18 cellular contexts compared by ENCODE assay signal in the genomic region with DNA sequence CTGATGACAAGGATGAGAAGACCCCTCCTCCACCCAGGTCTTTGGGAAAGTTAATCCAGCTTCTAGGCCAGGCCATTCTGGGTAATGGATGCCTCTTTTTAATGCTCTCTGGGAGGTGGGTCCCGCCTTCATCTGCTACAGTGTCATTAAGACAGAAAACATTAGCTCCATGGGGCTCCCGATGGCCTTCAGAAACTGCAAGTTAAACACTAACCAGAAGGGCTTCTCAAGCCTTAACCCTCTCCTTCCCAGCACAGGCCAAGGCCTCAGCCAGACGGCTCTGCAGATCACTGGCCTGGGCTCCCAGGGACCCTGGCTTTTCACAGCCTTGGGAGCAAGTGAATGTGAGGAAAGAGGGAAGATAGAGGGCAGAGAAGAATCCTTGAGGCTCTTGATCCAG.
DNase-seq lines count a peak whose midpoint lies in the region; FAIRE-seq and TF ChIP-seq lines count a peak whose summit lies in the region.
"Had no signal": no experiment of that assay in that cellular context is flagged by ENCODE, and none has a peak within 500 bp of the region (broad histone marks: within the 10 kb centered on the region; RNA-seq: fewer than 3 reads in every experiment).

No MANE protein-coding gene starts in this region.

- WGBS in H1 (ENCODE audit: extremely low coverage in 1 of 2, insufficient coverage in 1 of 2, insufficient read length in 1 of 2, insufficient replicate concordance in 2 of 2, low coverage in 1 of 2, low lambda C conversion rate in 2 of 2, missing lambda C conversion rate in 1 of 2), 2 experiments, result 57% methylated on average over 3 of the region's 3 CpGs; no CpG with 5 or more reads in 1 of the 2 experiments
- WGBS in mesendoderm (ENCODE audit: extremely low coverage, insufficient coverage, low lambda C conversion rate), result no CpG with 5 or more reads among the region's 3 CpGs

- in situ Hi-C loops in Caki2 (cut with HindIII; ENCODE audit: low pct_unique_long_range_greater_than_20kb, low sequenced_read_pairs), result no loop called here

- no peak overlapping the region for H4K91ac ChIP-seq in H1 (replicated peaks; ENCODE audit: insufficient read length, low read length)

- H2AK5ac ChIP-seq in H1 (ENCODE audit: low read depth, low read length) (no peak overlapping the region), mesendoderm (ENCODE audit: low read length) (no peak overlapping the region)

- H3K14ac ChIP-seq in H1 (ENCODE audit: insufficient read length), result no peak overlapping the region

- CTCF ChIA-PET in HEK293 (lab: Yijun Ruan, JAX) (interaction anchor here (0.6 to 1.6 kb wide), 2 partner anchors 22 to 962 kb away, joined by 3 to 7 read pairs; no protein-coding TSS in a partner anchor), H1 (lab: Charles Lee; ENCODE audit: partially characterized antibody) (interaction anchor here (0.7 to 14.2 kb wide), 6 partner anchors 10 to 51 kb away, joined by 3 to 139 read pairs (median 5); no protein-coding TSS in a partner anchor)

- no peak for TF ChIP-seq RAD21 in H1 (IDR thresholded peaks at IDR 0.05 in 1 of 2, conservative IDR thresholded peaks at IDR 0.05 in 1 of 2; ENCODE audit: low read depth in 2 of 2, low read length in 2 of 2)

- no peak overlapping the region for H3K18ac ChIP-seq in H1 (ENCODE audit: extremely low read depth, low read length)
- no peak overlapping the region for H3K18ac ChIP-seq in mesendoderm (ENCODE audit: low read length)

- H3K23me2 ChIP-seq in H1 (ENCODE audit: low read depth, low read length), result no peaks in the 10 kb centered on the region

- no peaks in the 10 kb centered on the region for H3K79me1 ChIP-seq in H1 (ENCODE audit: low read depth, low read length)
- no peaks in the 10 kb centered on the region for H3K79me1 ChIP-seq in mesendoderm (ENCODE audit: low read length)

- H3K4me3 ChIP-seq in HEK293 (ENCODE audit: low read depth, low read length) (no peak overlapping the region), H1 (ENCODE audit: extremely low read depth in 1 of 4, insufficient read depth in 2 of 4, low read depth in 3 of 4, low read length in 4 of 4) (no peak overlapping the region), coronary artery (no peak overlapping the region), mesendoderm (ENCODE audit: low read length) (no peak overlapping the region)
- H3K4me3 ChIP-seq: A549, SJSA1 had no signal

- no peaks in the 10 kb centered on the region for H4K20me1 ChIP-seq in H1 (replicated peaks in 1 of 2; ENCODE audit: control insufficient read depth in 1 of 2, insufficient read depth in 2 of 2, low read length in 2 of 2)

- no peak overlapping the region for H2BK15ac ChIP-seq in H1 (ENCODE audit: low read length)
- H2BK15ac ChIP-seq in mesendoderm (replicated peaks; ENCODE audit: low read depth), result no peak overlapping the region

- no peak for TF ChIP-seq POLR2A in H1 (IDR thresholded peaks at IDR 0.05; ENCODE audit: control extremely low read depth in 1 of 2, low read depth in 2 of 2, low read length in 2 of 2)

- no peaks in the 10 kb centered on the region for H3K79me2 ChIP-seq in H1 (ENCODE audit: control insufficient read depth in 1 of 2, insufficient read depth in 2 of 2, low read length in 2 of 2)
- H3K79me2 ChIP-seq in mesendoderm (ENCODE audit: control insufficient read depth, insufficient read depth, low read length), result no peaks in the 10 kb centered on the region

- FAIRE-seq in H1 (lab: Jason Lieb, UNC), result no peak
- FAIRE-seq: A549, HTR-8/SVneo, RCC 7860 had no signal

- H3K27me3 ChIP-seq in H1 (replicated peaks in 1 of 4; ENCODE audit: control insufficient read depth in 3 of 4, extremely low read depth in 1 of 4, insufficient read depth in 3 of 4, low read length in 3 of 4) (no peaks in the 10 kb centered on the region; a peak in 1 of 7 replicates), mesendoderm (ENCODE audit: insufficient read depth, low read length, poor library complexity) (no peaks in the 10 kb centered on the region)
- H3K27me3 ChIP-seq: SJSA1 had no signal

- H3K4ac ChIP-seq in H1 (replicated peaks; ENCODE audit: insufficient read length, low read depth, low read length) (no peak overlapping the region), mesendoderm (ENCODE audit: low read depth, low read length) (no peak overlapping the region)

- no peak overlapping the region for H3K23ac ChIP-seq in H1 (ENCODE audit: insufficient read length)
- no peak overlapping the region for H3K23ac ChIP-seq in mesendoderm (ENCODE audit: low read length)

- TF ChIP-seq CTCF in HEK293 (tag by site-specific recombination; IDR thresholded peaks at IDR 0.05) (no peak), H1 (IDR thresholded peaks at IDR 0.05; ENCODE audit: control extremely low read depth in 1 of 3, insufficient read depth in 1 of 3, low read depth in 1 of 3, low read length in 3 of 3) (no peak), coronary artery (IDR thresholded peaks at IDR 0.05) (no peak)

- H2BK120ac ChIP-seq in H1 (replicated peaks; ENCODE audit: low read depth, low read length), result no peak overlapping the region
- no peak overlapping the region for H2BK120ac ChIP-seq in mesendoderm (ENCODE audit: low read depth, low read length)

- no peak for TF ChIP-seq EP300 in H1 (IDR thresholded peaks at IDR 0.05; ENCODE audit: borderline replicate concordance in 1 of 2, low read depth in 2 of 2, low read length in 2 of 2)

- H3K36me3 ChIP-seq in HEK293 (ENCODE audit: control insufficient read depth in 2 of 2, insufficient read depth in 1 of 2, low read length in 2 of 2) (no peaks in the 10 kb centered on the region), H1 (ENCODE audit: control insufficient read depth in 2 of 4, insufficient read depth in 4 of 4, low read length in 3 of 4) (no peaks in the 10 kb centered on the region), mesendoderm (ENCODE audit: control insufficient read depth, insufficient read depth, low read length) (no peaks in the 10 kb centered on the region)
- H3K36me3 ChIP-seq: SJSA1 had no signal

- no peak overlapping the region for H2BK20ac ChIP-seq in H1 (ENCODE audit: low read length)

- H3K27ac ChIP-seq in HEK293 (ENCODE audit: extremely low read depth, low read depth, low read length) (no peak overlapping the region), H1 (ENCODE audit: low read depth, low read length) (no peak overlapping the region), coronary artery (no peak overlapping the region), mesendoderm (ENCODE audit: low read depth, low read length) (no peak overlapping the region)
- H3K27ac ChIP-seq: A549, SJSA1 had no signal

- POLR2A ChIA-PET in HEK293 (lab: Yijun Ruan, JAX) (no interaction called here), H1 (lab: Charles Lee; ENCODE audit: partially characterized antibody) (no interaction called here)

- 0 out of 2 replicates have a peak overlapping the region, but pooled peaks have one; percentile 69 for H2AFZ ChIP-seq in H1 (ENCODE audit: low read length)

- H4K5ac ChIP-seq in H1 (ENCODE audit: insufficient read length, low read depth, low read length) (no peak overlapping the region), mesendoderm (ENCODE audit: low read length) (no peak overlapping the region)

- H3K4me2 ChIP-seq in H1 (ENCODE audit: insufficient read depth in 1 of 2, low read depth in 2 of 2, low read length in 2 of 2) (no peak overlapping the region; a peak in 1 of 4 replicates), mesendoderm (ENCODE audit: low read length) (no peak overlapping the region)
- H3K4me2 ChIP-seq: A549 had no signal

- no peak overlapping the region for H3K9ac ChIP-seq in H1 (replicated peaks in 1 of 4; ENCODE audit: extremely low read depth in 1 of 4, low read depth in 3 of 4, low read length in 3 of 4)
- no peak overlapping the region for H3K9ac ChIP-seq in mesendoderm (ENCODE audit: low read length)

- H4K8ac ChIP-seq in H1 (ENCODE audit: extremely low read depth, insufficient read depth, low read length), result no peak overlapping the region
- H4K8ac ChIP-seq in mesendoderm (ENCODE audit: low read depth, low read length), result no peak overlapping the region

- DNase-seq in Caki2 (ENCODE audit: low read depth) (peak; percentile 10), H1 (ENCODE audit: low read depth in 1 of 2, low spot score in 2 of 2) (peak in 1 of 2 experiments; percentile 41), left kidney (ENCODE audit: low read depth, low spot score) (peak; percentile 77), amygdala (lab: John Stamatoyannopoulos, UW) (no peak), coronary artery (ENCODE audit: low spot score) (no peak), mesendoderm (no peak)
- DNase-seq: EL, GF-D8, GOT3, NCI-H1105, NCI-H1694 treated with DMSO at 0.1 percent for 48 hours, NCI-H510A, NCI-H748 treated with DMSO at 0.1 percent for 48 hours had no signal

- H3K9me3 ChIP-seq in HEK293 (ENCODE audit: control insufficient read depth, insufficient read depth, low read depth, low read length) (no peaks in the 10 kb centered on the region), H1 (ENCODE audit: insufficient read depth in 2 of 2, low read depth in 1 of 2, low read length in 1 of 2) (no peaks in the 10 kb centered on the region)
- H3K9me3 ChIP-seq: A549, SJSA1 had no signal

- no peak overlapping the region for H3K56ac ChIP-seq in H1 (replicated peaks; ENCODE audit: insufficient read length, low read depth, low read length)
- no peak overlapping the region for H3K56ac ChIP-seq in mesendoderm (ENCODE audit: low read length)

- no peak overlapping the region for H2BK12ac ChIP-seq in H1 (ENCODE audit: low read depth, low read length)

- H2BK5ac ChIP-seq in H1 (ENCODE audit: low read depth, low read length) (no peak overlapping the region), mesendoderm (ENCODE audit: low read length) (no peak overlapping the region)

- H3K4me1 ChIP-seq in HEK293 (ENCODE audit: control insufficient read depth, insufficient read depth, low read length) (no peaks in the 10 kb centered on the region), H1 (replicated peaks in 1 of 4; ENCODE audit: control insufficient read depth in 3 of 4, insufficient read depth in 4 of 4, low read length in 3 of 4) (peaks cover 0 to 11% (median 1%) of the 10 kb centered on the region in 4 experiments; a peak in 6 of 7 replicates), mesendoderm (ENCODE audit: control insufficient read depth, low read depth, low read length) (no peaks in the 10 kb centered on the region)
- H3K4me1 ChIP-seq: A549, SJSA1 had no signal

TF ChIP-seq in HEK293, 187 proteins besides CTCF, POLR2A, EP300 and RAD21 (continues in another document):
- TF ChIP-seq ZNF146 (tag by site-specific recombination; IDR thresholded peaks at IDR 0.05), result no peak

TF ChIP-seq in H1, 55 proteins besides CTCF, POLR2A, EP300 and RAD21:
- TF ChIP-seq GABPA (IDR thresholded peaks at IDR 0.05; ENCODE audit: borderline replicate concordance, insufficient read depth, low read length) (no peak), SIN3A (conservative IDR thresholded peaks at IDR 0.05 in 1 of 2, IDR thresholded peaks at IDR 0.05 in 1 of 2; ENCODE audit: low read depth in 1 of 2, low read length in 2 of 2) (no peak), SP2 (IDR thresholded peaks at IDR 0.05; ENCODE audit: low read length) (no peak), KDM1A (IDR thresholded peaks at IDR 0.05; ENCODE audit: borderline replicate concordance, low read length) (peak; percentile 30; the same call in 1 of the 2 replicates)

Comparison
In these comparisons a context has a peak if more than half of its experiments do, and no peak if none do; other contexts are left out.
1. DNase-seq: peak in Caki2 (single experiment) and left kidney (single experiment); none in amygdala (0 of 56), coronary artery (single experiment) and mesendoderm (single experiment).